Comparison of ENCODE assay signal across 7 cellular contexts in genomic region chr1:198657550-198658064, GRCh38. TPM values are rescaled to one million over a fixed set of nuclear protein-coding genes. Genes with fewer than 3 reads are reported as not detected.
A peak's percentile ranks its signal among the peaks of the same experiment; 100 is the strongest.
DNase-seq lines count a peak whose midpoint lies in the region; ATAC-seq, FAIRE-seq and TF ChIP-seq lines count a peak whose summit lies in the region.

No MANE protein-coding gene starts in this region.

- TF ChIP-seq EP300 in GM12878 (IDR thresholded peaks at IDR 0.05; ENCODE audit: borderline replicate concordance in 1 of 2, control insufficient read depth in 1 of 2, low read depth in 2 of 2, low read length in 2 of 2): no peak

- H3K36me3 ChIP-seq in GM12878 (ENCODE audit: control insufficient read depth in 2 of 2, insufficient read depth in 2 of 2, low read length in 1 of 2): 0 out of 4 replicates have a peak, but pooled peaks cover 0 to 2% of the 10 kb centered on the region in 2 experiments

- no peak for TF ChIP-seq CTCF in GM12878 (IDR thresholded peaks at IDR 0.05 in 2 of 3, conservative IDR thresholded peaks at IDR 0.05 in 1 of 3; ENCODE audit: control insufficient read depth in 2 of 3, extremely low read depth in 1 of 3, insufficient read depth in 1 of 3, low read depth in 3 of 3, low read length in 3 of 3)

- SMC1A ChIA-PET in GM12878 (lab: Charles Lee; ENCODE audit: uncharacterized antibody, unreplicated experiment): interaction anchor here (0.8 to 4.3 kb wide), 15 partner anchors 10 to 191 kb away, joined by 3 to 37 read pairs (median 6); no protein-coding TSS in a partner anchor

- H3K9ac ChIP-seq in GM12878 (ENCODE audit: control insufficient read depth, insufficient read depth, low read length): peak overlapping the region; percentile 2

- RAD21 ChIA-PET in GM12878 (lab: Charles Lee; ENCODE audit: unreplicated experiment): interaction anchor here (1.0 to 3.2 kb wide), 10 partner anchors 10 to 490 kb away, joined by 3 to 26 read pairs (median 6); partner anchors contain the start of gene PTPRC

- peaks cover 32% of the 10 kb centered on the region for H3K4me1 ChIP-seq in GM12878 (ENCODE audit: control insufficient read depth, insufficient read depth, low read length)

- WGBS in GM12878 (ENCODE audit: insufficient coverage, insufficient replicate concordance, low lambda C conversion rate, missing lambda C conversion rate): 0% methylated on average over 3 of the region's 3 CpGs

- POLR2A ChIA-PET in GM12878 (lab: Charles Lee): interaction anchor here (1.2 to 2.1 kb wide), 4 partner anchors 9 to 36 kb away, joined by 4 to 15 read pairs (median 6); no protein-coding TSS in a partner anchor

- no peak for TF ChIP-seq POLR2A in GM12878 (IDR thresholded peaks at IDR 0.05; ENCODE audit: low read depth, low read length)

- no TSS peak for BruUV-seq in GM12878 (replicated peaks; lab: Mats Ljungman, UMichigan)

- FAIRE-seq in GM12878 (lab: Jason Lieb, UNC): no peak

- no peak for TF ChIP-seq RAD21 in GM12878 (IDR thresholded peaks at IDR 0.05; ENCODE audit: insufficient read depth, low read depth, low read length)

- H3K4me3 ChIP-seq in GM12878: peak overlapping the region; percentile 9; the same call in 1 of the 2 replicates

- H3K27ac ChIP-seq in GM12878 (ENCODE audit: control insufficient read depth, insufficient read depth): peak overlapping the region; percentile 74

- H3K79me2 ChIP-seq in GM12878 (ENCODE audit: control insufficient read depth, insufficient read depth, low read length): peaks cover 44% of the 10 kb centered on the region

- intact Hi-C loops in GM12878 (cut with micrococcal nuclease; ENCODE audit: unreplicated experiment): no loop called here

- no peaks in the 10 kb centered on the region for H3K27me3 ChIP-seq in GM12878 (replicated peaks in 1 of 2; ENCODE audit: control insufficient read depth in 2 of 2, insufficient read depth in 2 of 2, low read length in 1 of 2)

- H2AFZ ChIP-seq in GM12878 (ENCODE audit: control insufficient read depth, low read depth, low read length): peak overlapping the region; percentile 15

- ATAC-seq in GM18508 (IDR thresholded peaks at IDR 0.05; ENCODE audit: insufficient read depth, unreplicated experiment) (peak; percentile 26), HG02571 (IDR thresholded peaks at IDR 0.05; ENCODE audit: unreplicated experiment) (peak; percentile 50), GM12878 (peak; percentile 18)

- H3K4me2 ChIP-seq in GM12878 (ENCODE audit: control insufficient read depth, insufficient read depth): peak overlapping the region; percentile 86

- no peaks in the 10 kb centered on the region for H4K20me1 ChIP-seq in GM12878 (ENCODE audit: control insufficient read depth, insufficient read depth)

- CTCF ChIA-PET in GM12878 (lab: Yijun Ruan, JAX): interaction anchor here (1.1 to 2.1 kb wide), 8 partner anchors 9 to 38 kb away, joined by 3 to 7 read pairs (median 4); no protein-coding TSS in a partner anchor

- H3K9me3 ChIP-seq in GM12878 (replicated peaks; ENCODE audit: control insufficient read depth, insufficient read depth, low read length): no peaks in the 10 kb centered on the region; the same call in 2 of the 3 replicates

- in situ Hi-C loops in GM12878 (cut with MboI): no loop called here

- DNase-seq in NCI-H446 (lab: John Stamatoyannopoulos, UW) (peak; percentile 8 to 43), GM12878 (ENCODE audit: low read depth, low spot score) (no peak), non-pigmented ciliary epithelial cell (ENCODE audit: low read depth) (peak; percentile 94), DMS79 treated with DMSO at 0.1 percent for 48 hours (lab: John Stamatoyannopoulos, UW) (no peak), NCI-H1694 treated with DMSO at 0.1 percent for 48 hours (lab: John Stamatoyannopoulos, UW) (no peak)

TF ChIP-seq in GM12878, 131 proteins besides CTCF, POLR2A, EP300 and RAD21:
- TF ChIP-seq NFIC (IDR thresholded peaks at IDR 0.05; ENCODE audit: low read depth, low read length) (no peak), PML (IDR thresholded peaks at IDR 0.05; ENCODE audit: low read length) (peak; percentile 36; the same call in 1 of the 2 replicates), IKZF1 (conservative IDR thresholded peaks at IDR 0.05) (no peak), CEBPB (IDR thresholded peaks at IDR 0.05; ENCODE audit: borderline replicate concordance in 1 of 2, low read depth in 2 of 2, low read length in 2 of 2) (no peak; a peak in 1 of 4 replicates), NR2C2 (IDR thresholded peaks at IDR 0.05; ENCODE audit: borderline replicate concordance, control insufficient read depth, insufficient read length, low read depth) (no peak), CREB1 (IDR thresholded peaks at IDR 0.05; ENCODE audit: low read depth) (peak; percentile 54; the same call in 1 of the 2 replicates), CREM (IDR thresholded peaks at IDR 0.05; ENCODE audit: low read depth) (no peak; the same call in 1 of the 2 replicates), ASH2L (IDR thresholded peaks at IDR 0.05; ENCODE audit: borderline replicate concordance, low read depth) (no peak), FOXM1 (IDR thresholded peaks at IDR 0.05; ENCODE audit: low read depth, low read length) (0 out of 2 replicates have a peak, but pooled peaks have one; percentile 15), ZNF384 (IDR thresholded peaks at IDR 0.05; ENCODE audit: borderline replicate concordance, low read depth, low read length) (peak; percentile 87), MYB (IDR thresholded peaks at IDR 0.05; ENCODE audit: borderline replicate concordance, low read depth, low read length) (no peak)
- TF ChIP-seq, protein P1, sequence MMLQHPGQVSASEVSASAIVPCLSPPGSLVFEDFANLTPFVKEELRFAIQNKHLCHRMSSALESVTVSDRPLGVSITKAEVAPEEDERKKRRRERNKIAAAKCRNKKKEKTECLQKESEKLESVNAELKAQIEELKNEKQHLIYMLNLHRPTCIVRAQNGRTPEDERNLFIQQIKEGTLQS (IDR thresholded peaks at IDR 0.05; ENCODE audit: borderline replicate concordance, extremely low read depth, low read depth, low read length): no peak
- TF ChIP-seq, protein P2, sequence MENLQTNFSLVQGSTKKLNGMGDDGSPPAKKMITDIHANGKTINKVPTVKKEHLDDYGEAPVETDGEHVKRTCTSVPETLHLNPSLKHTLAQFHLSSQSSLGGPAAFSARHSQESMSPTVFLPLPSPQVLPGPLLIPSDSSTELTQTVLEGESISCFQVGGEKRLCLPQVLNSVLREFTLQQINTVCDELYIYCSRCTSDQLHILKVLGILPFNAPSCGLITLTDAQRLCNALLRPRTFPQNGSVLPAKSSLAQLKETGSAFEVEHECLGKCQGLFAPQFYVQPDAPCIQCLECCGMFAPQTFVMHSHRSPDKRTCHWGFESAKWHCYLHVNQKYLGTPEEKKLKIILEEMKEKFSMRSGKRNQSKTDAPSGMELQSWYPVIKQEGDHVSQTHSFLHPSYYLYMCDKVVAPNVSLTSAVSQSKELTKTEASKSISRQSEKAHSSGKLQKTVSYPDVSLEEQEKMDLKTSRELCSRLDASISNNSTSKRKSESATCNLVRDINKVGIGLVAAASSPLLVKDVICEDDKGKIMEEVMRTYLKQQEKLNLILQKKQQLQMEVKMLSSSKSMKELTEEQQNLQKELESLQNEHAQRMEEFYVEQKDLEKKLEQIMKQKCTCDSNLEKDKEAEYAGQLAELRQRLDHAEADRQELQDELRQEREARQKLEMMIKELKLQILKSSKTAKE (IDR thresholded peaks at IDR 0.05; ENCODE audit: low read depth, poor library complexity, severe bottlenecking): peak; percentile 17

RNA-seq across cellular contexts. Expression of gene PTPRC, which starts 18.8 kb away (rescaled TPM):
- total RNA-seq in GM12878 (2013; cell fraction: nucleolus; rRNA removed): 586 and 675 TPM in 2 replicates
- 117 and 136 TPM in 2 replicates for total RNA-seq in GM12878 (2014; rRNA removed)
- total RNA-seq in GM12878 (2014; rRNA removed; fragmentation: Illumina TruSeq; extraction: Trizol): 167 and 171 TPM in 2 replicates
- total RNA-seq in GM12878 (2021): 154 and 157 TPM in 2 replicates
- 57.1 TPM for polyA plus RNA-seq in GM12878 (2011; ENCODE audit: low read depth)
- 171 and 221 TPM in 2 replicates for polyA plus RNA-seq in GM12878 (2011; rRNA removed)
- 125 and 161 TPM in 2 replicates for polyA plus RNA-seq in GM12878 (2011; cell fraction: cytosol; rRNA removed)
- polyA plus RNA-seq in GM12878 (2011; cell fraction: nucleus; rRNA removed): 106 and 128 TPM in 2 replicates
- 67.1 and 78.4 TPM in 2 replicates for polyA plus RNA-seq in GM12878 (2012)
- 156 and 163 TPM in 2 replicates for polyA plus RNA-seq in GM12878 (2014; fragmentation: Illumina TruSeq; extraction: Trizol)
- polyA plus RNA-seq in GM12878 (2014; fragmentation: Nextera tagmentation; extraction: Ambion mirVana): 10 to 100 TPM; 72.9 to 73.6 TPM
- 75.1 and 80.9 TPM in 2 replicates for polyA plus RNA-seq in GM12878 (2014; rRNA removed)
- polyA plus RNA-seq in GM12878 (2016; fragmentation: Nextera tagmentation; extraction: Ambion mirVana): 100 to 1,000 TPM; 117 to 119 TPM
- polyA minus RNA-seq in GM12878 (2011; rRNA and poly(A)+ RNA removed): 240 and 280 TPM in 2 replicates
- 70.3 and 72.0 TPM in 2 replicates for polyA minus RNA-seq in GM12878 (2011; cell fraction: cytosol; rRNA and poly(A)+ RNA removed)
- polyA minus RNA-seq in GM12878 (2011; cell fraction: nucleus; rRNA and poly(A)+ RNA removed): 150 and 243 TPM in 2 replicates

Comparison
In these comparisons a context has a peak if more than half of its experiments do, and no peak if none do; other contexts are left out.
1. DNase-seq: peak in NCI-H446 (2 of 2) and non-pigmented ciliary epithelial cell (single experiment); none in GM12878 (single experiment), DMS79 treated with DMSO at 0.1 percent for 48 hours (single experiment) and NCI-H1694 treated with DMSO at 0.1 percent for 48 hours (single experiment).
2. Peak in every context shown above with its lines, with median percentiles within 50 percentile points of each other: ATAC-seq.